Comparison of ENCODE assay signal across 11 cellular contexts in the genomic region with DNA sequence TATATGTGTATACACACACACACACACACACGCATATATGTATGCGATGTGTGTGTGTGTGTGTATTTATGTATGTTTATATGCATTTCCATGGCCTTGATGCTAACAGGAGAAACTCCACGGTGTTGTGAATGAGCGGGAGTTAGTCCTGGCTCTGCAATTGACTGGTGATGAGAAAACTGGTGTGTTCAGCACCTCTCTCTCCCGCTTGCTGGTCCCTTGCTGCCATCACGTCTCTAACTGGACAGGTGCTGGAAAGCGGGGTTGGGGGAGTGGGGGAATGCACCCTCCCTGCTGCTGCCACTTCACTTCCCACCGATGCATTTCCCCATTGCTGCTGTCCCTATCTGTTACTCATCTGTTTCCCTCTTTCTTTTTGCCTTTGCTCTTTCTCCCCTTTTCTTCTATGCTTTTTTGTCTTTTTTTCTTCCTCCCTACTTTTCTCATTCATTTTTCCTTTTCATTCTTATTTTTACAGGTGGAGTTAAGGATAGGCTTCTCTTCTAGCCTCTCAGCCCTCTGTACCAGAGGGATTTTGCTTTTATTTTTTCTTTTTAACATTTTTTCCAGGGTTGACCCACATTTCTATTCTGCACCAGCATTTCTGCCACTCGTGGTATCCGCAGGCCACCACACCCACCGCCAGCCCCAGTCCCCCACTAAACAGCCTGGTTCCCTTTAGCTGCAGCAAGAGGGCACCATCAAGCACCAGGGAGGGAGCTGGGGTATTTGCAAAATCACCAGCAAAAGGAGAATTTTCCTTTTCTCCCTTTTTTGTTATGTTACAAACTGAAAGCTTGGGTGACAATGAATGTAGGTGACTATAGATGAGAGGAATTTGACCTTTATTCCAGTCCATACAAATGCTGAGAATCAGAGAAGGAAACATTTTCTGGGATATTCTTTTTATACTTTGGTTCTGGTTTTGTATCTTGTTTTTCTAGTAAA.
DNase-seq lines count a peak whose midpoint lies in the region; ATAC-seq, FAIRE-seq and TF ChIP-seq lines count a peak whose summit lies in the region.
"Had no signal": no experiment of that assay in that cellular context is flagged by ENCODE, and none has a peak within 500 bp of the region (broad histone marks: within the 10 kb centered on the region; RNA-seq: fewer than 3 reads in every experiment).

No MANE protein-coding gene starts in this region.

- no peaks in the 10 kb centered on the region for H3K36me3 Mint-ChIP-seq in WTC11
- H3K36me3 Mint-ChIP-seq in glutamatergic neuron (ENCODE audit: unreplicated experiment) = no peaks in the 10 kb centered on the region
- H3K36me3 Mint-ChIP-seq in activated CD4-positive, alpha-beta T cell treated with anti-CD3 and anti-CD28 coated beads, Interleukin-2, amount 10 ng/mL, durations not matched to agents 24 days and 14 days (ENCODE audit: low read depth) = no peaks in the 10 kb centered on the region

- H3K27me3 Mint-ChIP-seq in WTC11 (ENCODE audit: low read depth) = no peaks in the 10 kb centered on the region
- peaks cover 7% of the 10 kb centered on the region for H3K27me3 Mint-ChIP-seq in glutamatergic neuron (ENCODE audit: unreplicated experiment)
- H3K27me3 Mint-ChIP-seq in activated CD4-positive, alpha-beta T cell treated with anti-CD3 and anti-CD28 coated beads, Interleukin-2, amount 10 ng/mL, durations not matched to agents 24 days and 14 days = no peaks in the 10 kb centered on the region

- no peak for TF ChIP-seq CTCF in WTC11 (IDR thresholded peaks at IDR 0.05)
- no peak for TF ChIP-seq CTCF in glutamatergic neuron (IDR thresholded peaks at IDR 0.05; ENCODE audit: partially characterized antibody, unreplicated experiment)

- no peaks in the 10 kb centered on the region for H3K9me2 ChIP-seq in GM23248 (ENCODE audit: insufficient read depth)

- H3K9me3 ChIP-seq in GM23248 (ENCODE audit: low read depth) (no peaks in the 10 kb centered on the region), small intestine (ENCODE audit: control insufficient read depth, low read depth) (no peaks in the 10 kb centered on the region)

- peak; percentile 46 for DNase-seq in GM23248
- DNase-seq in WTC11 (ENCODE audit: low spot score) = peak; percentile 42
- DNase-seq in glutamatergic neuron = no peak
- DNase-seq in small intestine = peak; percentile 24
- DNase-seq in activated CD4-positive, alpha-beta T cell treated with anti-CD3 and anti-CD28 coated beads, Interleukin-2, amount 10 ng/mL, durations not matched to agents 24 days and 14 days = no peak
- no peak for DNase-seq in putamen (ENCODE audit: low spot score)
- DNase-seq in Ammon's horn (ENCODE audit: low spot score) = no peak
- DNase-seq: GOT3; KG1; stimulated activated CD4-positive, alpha-beta T cell treated with anti-CD3 and anti-CD28 coated beads, Interleukin-4, amount 100 ng/mL, for 24 hours had no signal

- CTCF ChIA-PET in WTC11 (lab: Charles Lee) = interaction anchor here (0.6 to 1.7 kb wide), 21 partner anchors 9 to 234 kb away, joined by 3 to 17 read pairs (median 5); partner anchors contain the start of genes ANKS1A and ZNF76

- intact Hi-C loops in activated CD4-positive, alpha-beta T cell treated with anti-CD3 and anti-CD28 coated beads, Interleukin-2, amount 10 ng/mL, durations not matched to agents 24 days and 14 days (cut with micrococcal nuclease) = no loop called here

- H3K27ac ChIP-seq in GM23248 (peak overlapping the region; percentile 33), small intestine (ENCODE audit: low read depth in 1 of 2, low read length in 1 of 2) (peak overlapping the region in 1 of 2 donors; percentile 43)

- H3K4me3 Mint-ChIP-seq in WTC11 (peak overlapping the region; percentile 9), glutamatergic neuron (ENCODE audit: unreplicated experiment) (peak overlapping the region; percentile 27)
- H3K4me3 Mint-ChIP-seq in activated CD4-positive, alpha-beta T cell treated with anti-CD3 and anti-CD28 coated beads, Interleukin-2, amount 10 ng/mL, durations not matched to agents 24 days and 14 days = no peak overlapping the region

- peak overlapping the region; percentile 14 for H3K27ac Mint-ChIP-seq in WTC11
- H3K27ac Mint-ChIP-seq in glutamatergic neuron (ENCODE audit: unreplicated experiment) = peak overlapping the region; percentile 71
- no peak overlapping the region for H3K27ac Mint-ChIP-seq in activated CD4-positive, alpha-beta T cell treated with anti-CD3 and anti-CD28 coated beads, Interleukin-2, amount 10 ng/mL, durations not matched to agents 24 days and 14 days

- peaks cover 34% of the 10 kb centered on the region for H3K4me1 ChIP-seq in GM23248 (ENCODE audit: insufficient read depth)
- peaks cover 5 to 11% of the 10 kb centered on the region in 2 donors for H3K4me1 ChIP-seq in small intestine (ENCODE audit: control insufficient read depth in 2 of 2, insufficient read depth in 1 of 2, low read depth in 1 of 2, low read length in 1 of 2)

- H3K4me3 ChIP-seq in GM23248 (peak overlapping the region; percentile 26), small intestine (ENCODE audit: low read depth in 1 of 2, low read length in 2 of 2) (no peak overlapping the region)

- FAIRE-seq in small intestine (lab: Jason Lieb, UNC) = no peak

- H3K36me3 ChIP-seq in GM23248 (ENCODE audit: low read depth) (no peaks in the 10 kb centered on the region), small intestine (ENCODE audit: control insufficient read depth in 2 of 2, insufficient read depth in 2 of 2, low read length in 2 of 2) (no peaks in the 10 kb centered on the region)

- no peaks in the 10 kb centered on the region for H3K79me2 ChIP-seq in GM23248 (ENCODE audit: insufficient read depth)

- peak overlapping the region; percentile 23 for H3K9ac ChIP-seq in GM23248

- H3K27me3 ChIP-seq in GM23248 (replicated peaks; ENCODE audit: insufficient read depth) (no peaks in the 10 kb centered on the region), small intestine (ENCODE audit: control insufficient read depth in 2 of 2, insufficient read depth in 2 of 2, low read length in 2 of 2) (no peaks in the 10 kb centered on the region)

- H4K20me1 ChIP-seq in GM23248 (ENCODE audit: insufficient read depth) = no peaks in the 10 kb centered on the region

- in situ Hi-C loops in GM23248 (cut with MboI) = no loop called here

- 53 to 58% methylated on average over 11 of the region's 11 CpGs for WGBS in GM23248 (ENCODE audit: low coverage in 1 of 2, low lambda C conversion rate in 2 of 2, missing lambda C conversion rate in 2 of 2), 2 experiments
- 77 to 85% (median 84%) methylated on average over 11 of the region's 11 CpGs for WGBS in small intestine, 3 donors

- ATAC-seq in WTC11 (peak; percentile 58), HG03039 (IDR thresholded peaks at IDR 0.05; ENCODE audit: unreplicated experiment) (no peak)

- POLR2A ChIA-PET in WTC11 (lab: Charles Lee) = no interaction called here

- H3K9me3 Mint-ChIP-seq in WTC11 (no peaks in the 10 kb centered on the region), glutamatergic neuron (ENCODE audit: unreplicated experiment) (no peaks in the 10 kb centered on the region)
- H3K9me3 Mint-ChIP-seq in activated CD4-positive, alpha-beta T cell treated with anti-CD3 and anti-CD28 coated beads, Interleukin-2, amount 10 ng/mL, durations not matched to agents 24 days and 14 days = no peaks in the 10 kb centered on the region

- 0 out of 2 replicates have a peak overlapping the region, but pooled peaks have one; percentile 6 for H2AFZ ChIP-seq in GM23248

- peaks cover 23% of the 10 kb centered on the region for H3F3A ChIP-seq in GM23248 (ENCODE audit: insufficient read depth)

- peak overlapping the region; percentile 50 for H3K4me2 ChIP-seq in GM23248 (ENCODE audit: unreplicated experiment)

- H3K4me1 Mint-ChIP-seq in WTC11 = peaks cover 71% of the 10 kb centered on the region
- H3K4me1 Mint-ChIP-seq in glutamatergic neuron (ENCODE audit: low read depth, unreplicated experiment) = peaks cover 28% of the 10 kb centered on the region
- no peaks in the 10 kb centered on the region for H3K4me1 Mint-ChIP-seq in activated CD4-positive, alpha-beta T cell treated with anti-CD3 and anti-CD28 coated beads, Interleukin-2, amount 10 ng/mL, durations not matched to agents 24 days and 14 days

TF ChIP-seq in WTC11, 78 proteins besides CTCF, POLR2A, EP300 and RAD21:
- TF ChIP-seq ZNF232 (CRISPR knock-in tag; IDR thresholded peaks at IDR 0.05) (no peak), FOXJ3 (CRISPR knock-in tag; IDR thresholded peaks at IDR 0.05; ENCODE audit: borderline replicate concordance) (peak; percentile 37; the same call in 1 of the 2 replicates), NR1H2 (CRISPR knock-in tag; IDR thresholded peaks at IDR 0.05) (no peak), GRHL2 (CRISPR knock-in tag; IDR thresholded peaks at IDR 0.05; ENCODE audit: insufficient replicate concordance, severe bottlenecking) (no peak)

Comparison
In these comparisons a context has a peak if more than half of its experiments do, and no peak if none do; other contexts are left out.
1. DNase-seq: peak in GM23248 (single experiment), WTC11 (single experiment) and small intestine (single experiment); none in glutamatergic neuron (single experiment), activated CD4-positive, alpha-beta T cell treated with anti-CD3 and anti-CD28 coated beads, Interleukin-2, amount 10 ng/mL, durations not matched to agents 24 days and 14 days (single experiment), putamen (single experiment) and Ammon's horn (single experiment).